In the genomic region with DNA sequence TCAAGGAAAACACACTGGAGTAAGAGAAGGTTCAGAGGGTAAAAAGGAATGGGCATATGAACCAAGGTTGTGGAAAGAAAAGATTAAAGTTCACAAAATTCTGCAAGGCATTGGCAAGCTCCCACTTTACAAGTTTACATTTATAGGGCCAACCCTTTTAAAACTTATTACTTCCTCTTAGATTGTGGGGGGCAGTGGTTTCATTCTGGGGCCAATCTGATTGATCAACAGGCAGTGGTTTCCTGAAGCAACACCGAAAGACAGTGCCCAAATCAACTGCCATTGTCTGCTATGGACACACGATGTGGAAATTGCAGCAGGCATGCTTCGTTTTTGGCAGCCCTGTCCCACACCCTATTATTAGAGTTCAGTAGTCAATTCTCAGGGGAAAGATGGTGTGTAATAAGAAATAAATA, we compare ENCODE assay signal across 15 cellular contexts.
A peak's percentile ranks its signal among the peaks of the same experiment; 100 is the strongest.
DNase-seq lines count a peak whose midpoint lies in the region; ATAC-seq, FAIRE-seq and TF ChIP-seq lines count a peak whose summit lies in the region.
"Had no signal": no experiment of that assay in that cellular context is flagged by ENCODE, and none has a peak within 500 bp of the region (broad histone marks: within the 10 kb centered on the region; RNA-seq: fewer than 3 reads in every experiment).

No MANE protein-coding gene starts in this region.

- FAIRE-seq in A549 (lab: Jason Lieb, UNC): no peak
- FAIRE-seq in GM19239 (lab: Jason Lieb, UNC): peak; percentile 95

- CTCF ChIA-PET in A549 (lab: Yijun Ruan, JAX): no interaction called here

- TF ChIP-seq EP300 in A549 (IDR thresholded peaks at IDR 0.05): no peak

- no peaks in the 10 kb centered on the region for H3K9me3 ChIP-seq in A549
- H3K9me3 ChIP-seq in effector memory CD4-positive, alpha-beta T cell (ENCODE audit: control insufficient read depth, low read length): no peaks in the 10 kb centered on the region
- H3K9me3 ChIP-seq: SJCRH30 had no signal

- ATAC-seq in A549 (no peak), left lobe of liver (peak; percentile 86), HG02571 (IDR thresholded peaks at IDR 0.05; ENCODE audit: unreplicated experiment) (no peak)

- H3K4me1 ChIP-seq in A549: peaks cover 23% of the 10 kb centered on the region
- peaks cover 6% of the 10 kb centered on the region for H3K4me1 ChIP-seq in effector memory CD4-positive, alpha-beta T cell (ENCODE audit: control insufficient read depth, insufficient read depth, low read length, poor library complexity, severe bottlenecking)

- no peak for DNase-seq in A549 (ENCODE audit: low read depth in 1 of 2, low spot score in 1 of 2)
- DNase-seq in GM19239 (ENCODE audit: insufficient read length, low spot score): no peak
- peak; percentile 83 for DNase-seq in SIG-M5 treated with dmso at 0.1 percent for 504 hours (lab: John Stamatoyannopoulos, UW; ENCODE audit: unreplicated experiment)
- no peak for DNase-seq in left lobe of liver (ENCODE audit: low spot score)
- DNase-seq in LoVo (ENCODE audit: low spot score): no peak
- no peak for DNase-seq in effector memory CD4-positive, alpha-beta T cell
- no peak for DNase-seq in NCI-H446 (lab: John Stamatoyannopoulos, UW)
- DNase-seq: C1 segment of cervical spinal cord; H7; NCI-H146; SJCRH30; stimulated activated naive CD4-positive, alpha-beta T cell treated with Interleukin-2 at 50 U/mL for 16 hours had no signal

- 51% methylated on average over 3 of the region's 3 CpGs for WGBS in A549 (ENCODE audit: missing lambda C conversion rate)

- peak overlapping the region; percentile 36; the same call in 2 of the 3 replicates for H3K4me2 ChIP-seq in A549

- POLR2A ChIA-PET in A549 (lab: Yijun Ruan, JAX): no interaction called here

- no peak overlapping the region for H3K27ac ChIP-seq in A549
- H3K27ac ChIP-seq in effector memory CD4-positive, alpha-beta T cell (ENCODE audit: insufficient read depth, low read length, poor library complexity, severe bottlenecking): no peak overlapping the region
- H3K27ac ChIP-seq: brain microvascular endothelial cell, SJCRH30 had no signal

- no peak overlapping the region for H3K4me3 ChIP-seq in A549
- no peak overlapping the region for H3K4me3 ChIP-seq in effector memory CD4-positive, alpha-beta T cell (ENCODE audit: insufficient read depth, low read depth, low read length, poor library complexity, severe bottlenecking)
- H3K4me3 ChIP-seq: lung, SJCRH30 had no signal

- H3K36me3 ChIP-seq in effector memory CD4-positive, alpha-beta T cell (ENCODE audit: control insufficient read depth, insufficient read depth, low read length): no peaks in the 10 kb centered on the region
- H3K36me3 ChIP-seq: brain microvascular endothelial cell, SJCRH30 had no signal

- no peaks in the 10 kb centered on the region for H3K27me3 ChIP-seq in effector memory CD4-positive, alpha-beta T cell (replicated peaks; ENCODE audit: control insufficient read depth, insufficient read depth, low read length, poor library complexity, severe bottlenecking)
- H3K27me3 ChIP-seq: brain microvascular endothelial cell, SJCRH30 had no signal

- no peak for TF ChIP-seq RAD21 in A549 (conservative IDR thresholded peaks at IDR 0.05 in 1 of 2, IDR thresholded peaks at IDR 0.05 in 1 of 2)

- no peak for TF ChIP-seq POLR2A in A549 (IDR thresholded peaks at IDR 0.05; ENCODE audit: low read length)

- TF ChIP-seq CTCF in A549 (IDR thresholded peaks at IDR 0.05): no peak

TF ChIP-seq in A549, 52 proteins besides CTCF, POLR2A, EP300 and RAD21:
- no peak for TF ChIP-seq CHD2 (IDR thresholded peaks at IDR 0.05; ENCODE audit: low read length, partially characterized antibody)
